8 cellular contexts compared by ENCODE assay signal in the genomic region with DNA sequence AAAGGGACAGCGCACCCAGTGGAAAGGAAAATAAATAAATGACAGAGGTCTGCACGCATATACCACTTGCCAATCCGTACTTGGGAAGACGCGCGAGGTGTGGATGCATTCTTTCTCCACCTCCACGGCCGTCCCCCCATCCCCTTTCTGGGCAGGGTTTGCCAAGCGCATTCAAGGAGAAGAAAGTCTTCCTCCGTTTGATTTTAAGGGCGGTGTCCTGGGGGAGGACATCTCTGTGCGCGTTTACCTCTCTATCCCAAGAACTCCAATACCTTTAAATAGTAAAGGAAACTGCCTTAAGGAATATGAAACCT. TPM values are rescaled to one million over a fixed set of nuclear protein-coding genes. Genes with fewer than 3 reads are reported as not detected.
DNase-seq lines count a peak whose midpoint lies in the region; ATAC-seq and TF ChIP-seq lines count a peak whose summit lies in the region.

No MANE protein-coding gene starts in this region.

- no peaks in the 10 kb centered on the region for H4K20me1 ChIP-seq in MM.1S (ENCODE audit: insufficient read depth, low read length)
- H4K20me1 ChIP-seq in neural cell (ENCODE audit: insufficient read depth): peaks cover 5% of the 10 kb centered on the region

- no peak for TF ChIP-seq EP300 in neural cell (conservative IDR thresholded peaks at IDR 0.05; ENCODE audit: poor library complexity, severe bottlenecking)

- H3K4me3 ChIP-seq in MM.1S (ENCODE audit: low read length) (peak overlapping the region; percentile 93), neural cell (ENCODE audit: low read length) (peak overlapping the region; percentile 88)

- TF ChIP-seq CTCF in CD14-positive monocyte (IDR thresholded peaks at IDR 0.05) (peak; percentile 19), MM.1S (IDR thresholded peaks at IDR 0.05; ENCODE audit: low read length) (peak; percentile 26; the same call in 1 of the 2 replicates), neural cell (IDR thresholded peaks at IDR 0.05; ENCODE audit: poor library complexity, severe bottlenecking) (peak; percentile 53)

- H3K4me1 ChIP-seq in MM.1S (ENCODE audit: low read length): peaks cover 5% of the 10 kb centered on the region; the same call in 1 of the 2 replicates

- TF ChIP-seq RAD21 in neural cell (conservative IDR thresholded peaks at IDR 0.05): peak; percentile 51

- peaks cover 0 to 19% (median 11%) of the 10 kb centered on the region in 7 donors for H3K9me3 Mint-ChIP-seq in CD14-positive monocyte
- no peaks in the 10 kb centered on the region for H3K9me3 Mint-ChIP-seq in effector memory CD8-positive, alpha-beta T cell

- H3K4me2 ChIP-seq in MM.1S (ENCODE audit: low read depth, low read length) (peak overlapping the region; percentile 77), neural cell (ENCODE audit: low read length) (no peak overlapping the region)

- peak overlapping the region; percentile 67; the same call in 1 of the 2 replicates for H3K27ac ChIP-seq in MM.1S (ENCODE audit: low read length)
- peak overlapping the region; percentile 95 for H3K27ac ChIP-seq in neural cell (ENCODE audit: low read length)

- H3K79me2 ChIP-seq in MM.1S (ENCODE audit: low read length): peaks cover 15% of the 10 kb centered on the region
- peaks cover 33% of the 10 kb centered on the region for H3K79me2 ChIP-seq in neural cell (replicated peaks; ENCODE audit: insufficient read depth, low read length)

- H3K9me2 ChIP-seq in MM.1S (replicated peaks; ENCODE audit: insufficient read depth, low read length) (no peaks in the 10 kb centered on the region), neural cell (ENCODE audit: insufficient read depth, low read length) (no peaks in the 10 kb centered on the region)

- H3K27me3 Mint-ChIP-seq in CD14-positive monocyte (ENCODE audit: low read depth in 3 of 3): peaks cover 73 to 82% (median 74%) of the 10 kb centered on the region in 3 donors
- peaks cover 35 to 65% of the 10 kb centered on the region in 2 donors for H3K27me3 Mint-ChIP-seq in effector memory CD8-positive, alpha-beta T cell

- no peak for ATAC-seq in effector memory CD8-positive, alpha-beta T cell (replicated peaks)
- ATAC-seq in GM18909 (IDR thresholded peaks at IDR 0.05; ENCODE audit: poor library complexity, unreplicated experiment): no peak

- no peaks in the 10 kb centered on the region for H3K9me3 ChIP-seq in MM.1S (replicated peaks; ENCODE audit: insufficient read depth, low read length)
- H3K9me3 ChIP-seq in neural cell (ENCODE audit: low read length): no peaks in the 10 kb centered on the region

- H3K9ac ChIP-seq in MM.1S (ENCODE audit: low read length): peak overlapping the region; percentile 63; the same call in 1 of the 2 replicates
- peak overlapping the region; percentile 91 for H3K9ac ChIP-seq in neural cell (ENCODE audit: low read length)

- peaks cover 5% of the 10 kb centered on the region; the same call in 1 of the 2 replicates for H3F3A ChIP-seq in MM.1S (ENCODE audit: insufficient read depth, low read length)
- peaks cover 4% of the 10 kb centered on the region for H3F3A ChIP-seq in neural cell (ENCODE audit: insufficient read depth, low read length, poor library complexity, severe bottlenecking)

- peak overlapping the region; percentile 84 to 97 for H3K4me3 Mint-ChIP-seq in CD14-positive monocyte
- H3K4me3 Mint-ChIP-seq in effector memory CD8-positive, alpha-beta T cell: peak overlapping the region; percentile 44 to 95

- peaks cover 40% of the 10 kb centered on the region for H3K4me1 Mint-ChIP-seq in CD14-positive monocyte
- peaks cover 0 to 6% of the 10 kb centered on the region in 2 donors for H3K4me1 Mint-ChIP-seq in effector memory CD8-positive, alpha-beta T cell (ENCODE audit: low read depth in 2 of 2)

- DNase-seq in CD14-positive monocyte (ENCODE audit: low spot score) (no peak), MM.1S (no peak), SKM-1 treated with dmso at 0.1 percent for 144 hours (lab: John Stamatoyannopoulos, UW; ENCODE audit: unreplicated experiment) (no peak), activated gamma-delta T cell treated with Interleukin-2 at 50 U/mL for 16 hours (no peak)
- DNase-seq in effector memory CD8-positive, alpha-beta T cell: no peak
- no peak for DNase-seq in activated effector memory CD4-positive, alpha-beta T cell treated with Interleukin-2 at 50 U/mL for 16 hours

- H3K27ac Mint-ChIP-seq in CD14-positive monocyte: peak overlapping the region in 6 of 7 donors; percentile 29 to 88 (median 80)
- peak overlapping the region in 1 of 2 donors; percentile 93 for H3K27ac Mint-ChIP-seq in effector memory CD8-positive, alpha-beta T cell

- H2AFZ ChIP-seq in MM.1S (ENCODE audit: low read length) (peak overlapping the region; percentile 69), neural cell (ENCODE audit: low read depth, low read length) (peak overlapping the region; percentile 90)

- intact Hi-C loops in CD14-positive monocyte (cut with micrococcal nuclease): loop anchor here in 1 of 2 donors (10.0 kb wide), 1 partner anchor 63 kb away; no protein-coding TSS in a partner anchor

- H3K36me3 Mint-ChIP-seq in CD14-positive monocyte: peaks cover 8 to 10% of the 10 kb centered on the region in 2 donors
- H3K36me3 Mint-ChIP-seq in effector memory CD8-positive, alpha-beta T cell (ENCODE audit: insufficient read depth): peaks cover 5% of the 10 kb centered on the region

- H3K27me3 ChIP-seq in MM.1S (replicated peaks; ENCODE audit: insufficient read depth, low read length): no peaks in the 10 kb centered on the region
- no peaks in the 10 kb centered on the region for H3K27me3 ChIP-seq in neural cell (ENCODE audit: insufficient read depth, low read depth, low read length)

- H3K36me3 ChIP-seq in MM.1S (replicated peaks; ENCODE audit: insufficient read depth, low read length) (no peaks in the 10 kb centered on the region), neural cell (ENCODE audit: insufficient read depth, low read length) (no peaks in the 10 kb centered on the region)

TF ChIP-seq in neural cell, 6 proteins besides CTCF, POLR2A, EP300 and RAD21:
- TF ChIP-seq, protein P1, sequence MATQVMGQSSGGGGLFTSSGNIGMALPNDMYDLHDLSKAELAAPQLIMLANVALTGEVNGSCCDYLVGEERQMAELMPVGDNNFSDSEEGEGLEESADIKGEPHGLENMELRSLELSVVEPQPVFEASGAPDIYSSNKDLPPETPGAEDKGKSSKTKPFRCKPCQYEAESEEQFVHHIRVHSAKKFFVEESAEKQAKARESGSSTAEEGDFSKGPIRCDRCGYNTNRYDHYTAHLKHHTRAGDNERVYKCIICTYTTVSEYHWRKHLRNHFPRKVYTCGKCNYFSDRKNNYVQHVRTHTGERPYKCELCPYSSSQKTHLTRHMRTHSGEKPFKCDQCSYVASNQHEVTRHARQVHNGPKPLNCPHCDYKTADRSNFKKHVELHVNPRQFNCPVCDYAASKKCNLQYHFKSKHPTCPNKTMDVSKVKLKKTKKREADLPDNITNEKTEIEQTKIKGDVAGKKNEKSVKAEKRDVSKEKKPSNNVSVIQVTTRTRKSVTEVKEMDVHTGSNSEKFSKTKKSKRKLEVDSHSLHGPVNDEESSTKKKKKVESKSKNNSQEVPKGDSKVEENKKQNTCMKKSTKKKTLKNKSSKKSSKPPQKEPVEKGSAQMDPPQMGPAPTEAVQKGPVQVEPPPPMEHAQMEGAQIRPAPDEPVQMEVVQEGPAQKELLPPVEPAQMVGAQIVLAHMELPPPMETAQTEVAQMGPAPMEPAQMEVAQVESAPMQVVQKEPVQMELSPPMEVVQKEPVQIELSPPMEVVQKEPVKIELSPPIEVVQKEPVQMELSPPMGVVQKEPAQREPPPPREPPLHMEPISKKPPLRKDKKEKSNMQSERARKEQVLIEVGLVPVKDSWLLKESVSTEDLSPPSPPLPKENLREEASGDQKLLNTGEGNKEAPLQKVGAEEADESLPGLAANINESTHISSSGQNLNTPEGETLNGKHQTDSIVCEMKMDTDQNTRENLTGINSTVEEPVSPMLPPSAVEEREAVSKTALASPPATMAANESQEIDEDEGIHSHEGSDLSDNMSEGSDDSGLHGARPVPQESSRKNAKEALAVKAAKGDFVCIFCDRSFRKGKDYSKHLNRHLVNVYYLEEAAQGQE (IDR thresholded peaks at IDR 0.05; ENCODE audit: borderline replicate concordance): no peak
- TF ChIP-seq SMC3 (conservative IDR thresholded peaks at IDR 0.05; ENCODE audit: poor library complexity): no peak

RNA-seq across cellular contexts. Expression of gene MB21D2, which starts 0.6 kb away (rescaled TPM):
- polyA plus RNA-seq in CD14-positive monocyte (under 1 TPM; 0.37 to 0.59 TPM), neural cell (32.8 and 39.0 TPM in 2 replicates)
- 96.0 and 101 TPM in 2 replicates for polyA minus RNA-seq in neural cell

Comparison
In these comparisons a context has a peak if more than half of its experiments do, and no peak if none do; other contexts are left out.
1. RNA of gene MB21D2, which starts 0.6 kb away (polyA plus RNA-seq): 32.8 to 39.0 TPM in neural cell; 0.37 to 0.59 TPM in CD14-positive monocyte; every median in the first group is over 10 times any median in the second.
2. Peak in every context shown above with its lines, with median percentiles within 50 percentile points of each other: CTCF ChIP-seq.